In genomic region chr5:107248065-107248695, GRCh38 we compare ENCODE assay signal across 1 cellular context.
TF ChIP-seq lines count a peak whose summit lies in the region.

No MANE protein-coding gene starts in this region.

TF ChIP-seq in GM12878, 131 proteins besides CTCF, POLR2A, EP300 and RAD21 (continued from another document):
- TF ChIP-seq ATF3 (IDR thresholded peaks at IDR 0.05; ENCODE audit: borderline replicate concordance, extremely low read depth, low read depth, low read length) = no peak
- no peak for TF ChIP-seq ZNF592 (IDR thresholded peaks at IDR 0.05)
- TF ChIP-seq MEF2A (IDR thresholded peaks at IDR 0.05; ENCODE audit: insufficient read depth, low read depth, low read length) = peak; percentile 47; the same call in 1 of the 2 replicates
- TF ChIP-seq, protein P1, sequence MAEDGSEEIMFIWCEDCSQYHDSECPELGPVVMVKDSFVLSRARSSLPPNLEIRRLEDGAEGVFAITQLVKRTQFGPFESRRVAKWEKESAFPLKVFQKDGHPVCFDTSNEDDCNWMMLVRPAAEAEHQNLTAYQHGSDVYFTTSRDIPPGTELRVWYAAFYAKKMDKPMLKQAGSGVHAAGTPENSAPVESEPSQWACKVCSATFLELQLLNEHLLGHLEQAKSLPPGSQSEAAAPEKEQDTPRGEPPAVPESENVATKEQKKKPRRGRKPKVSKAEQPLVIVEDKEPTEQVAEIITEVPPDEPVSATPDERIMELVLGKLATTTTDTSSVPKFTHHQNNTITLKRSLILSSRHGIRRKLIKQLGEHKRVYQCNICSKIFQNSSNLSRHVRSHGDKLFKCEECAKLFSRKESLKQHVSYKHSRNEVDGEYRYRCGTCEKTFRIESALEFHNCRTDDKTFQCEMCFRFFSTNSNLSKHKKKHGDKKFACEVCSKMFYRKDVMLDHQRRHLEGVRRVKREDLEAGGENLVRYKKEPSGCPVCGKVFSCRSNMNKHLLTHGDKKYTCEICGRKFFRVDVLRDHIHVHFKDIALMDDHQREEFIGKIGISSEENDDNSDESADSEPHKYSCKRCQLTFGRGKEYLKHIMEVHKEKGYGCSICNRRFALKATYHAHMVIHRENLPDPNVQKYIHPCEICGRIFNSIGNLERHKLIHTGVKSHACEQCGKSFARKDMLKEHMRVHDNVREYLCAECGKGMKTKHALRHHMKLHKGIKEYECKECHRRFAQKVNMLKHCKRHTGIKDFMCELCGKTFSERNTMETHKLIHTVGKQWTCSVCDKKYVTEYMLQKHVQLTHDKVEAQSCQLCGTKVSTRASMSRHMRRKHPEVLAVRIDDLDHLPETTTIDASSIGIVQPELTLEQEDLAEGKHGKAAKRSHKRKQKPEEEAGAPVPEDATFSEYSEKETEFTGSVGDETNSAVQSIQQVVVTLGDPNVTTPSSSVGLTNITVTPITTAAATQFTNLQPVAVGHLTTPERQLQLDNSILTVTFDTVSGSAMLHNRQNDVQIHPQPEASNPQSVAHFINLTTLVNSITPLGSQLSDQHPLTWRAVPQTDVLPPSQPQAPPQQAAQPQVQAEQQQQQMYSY (CRISPR knock-in tag; IDR thresholded peaks at IDR 0.05) = no peak
- TF ChIP-seq ZNF207 (IDR thresholded peaks at IDR 0.05; ENCODE audit: borderline replicate concordance) = no peak
- no peak for TF ChIP-seq TCF7 (IDR thresholded peaks at IDR 0.05; ENCODE audit: borderline replicate concordance)
- 0 out of 2 replicates have a peak, but pooled peaks have one; percentile 37 for TF ChIP-seq SMARCA5 (IDR thresholded peaks at IDR 0.05)
- peak; percentile 66; the same call in 1 of the 2 replicates for TF ChIP-seq SMC3 (IDR thresholded peaks at IDR 0.05; ENCODE audit: borderline replicate concordance, low read length)
- TF ChIP-seq RFX5 (IDR thresholded peaks at IDR 0.05; ENCODE audit: low read depth, low read length) = no peak
- TF ChIP-seq NR2F1 (conservative IDR thresholded peaks at IDR 0.05) = no peak
- no peak for TF ChIP-seq ASH2L (IDR thresholded peaks at IDR 0.05; ENCODE audit: borderline replicate concordance, low read depth)
- TF ChIP-seq TARDBP (IDR thresholded peaks at IDR 0.05; ENCODE audit: borderline replicate concordance) = no peak
- TF ChIP-seq ZZZ3 (IDR thresholded peaks at IDR 0.05; ENCODE audit: control insufficient read depth, insufficient read length, low read depth) = no peak
- no peak for TF ChIP-seq CREB1 (IDR thresholded peaks at IDR 0.05; ENCODE audit: low read depth)
- TF ChIP-seq BACH1 (IDR thresholded peaks at IDR 0.05; ENCODE audit: borderline replicate concordance) = no peak
- no peak for TF ChIP-seq CBX5 (IDR thresholded peaks at IDR 0.05; ENCODE audit: low read depth)
- 0 out of 2 replicates have a peak, but pooled peaks have one; percentile 25 for TF ChIP-seq YY1 (IDR thresholded peaks at IDR 0.05; ENCODE audit: low read depth, low read length)
- no peak for TF ChIP-seq JUND (IDR thresholded peaks at IDR 0.05; ENCODE audit: low read depth, low read length)
- no peak for TF ChIP-seq CHD2 (IDR thresholded peaks at IDR 0.05; ENCODE audit: borderline replicate concordance, low read depth, low read length)
- no peak for TF ChIP-seq MTA2 (IDR thresholded peaks at IDR 0.05; ENCODE audit: low read depth)
- TF ChIP-seq ZBTB40 (IDR thresholded peaks at IDR 0.05; ENCODE audit: borderline replicate concordance) = no peak
- TF ChIP-seq ZNF24 (IDR thresholded peaks at IDR 0.05) = 0 out of 2 replicates have a peak, but pooled peaks have one; percentile 50
- TF ChIP-seq JUNB (IDR thresholded peaks at IDR 0.05) = no peak
